ENCODE assay signal across 11 cellular contexts in the genomic region with DNA sequence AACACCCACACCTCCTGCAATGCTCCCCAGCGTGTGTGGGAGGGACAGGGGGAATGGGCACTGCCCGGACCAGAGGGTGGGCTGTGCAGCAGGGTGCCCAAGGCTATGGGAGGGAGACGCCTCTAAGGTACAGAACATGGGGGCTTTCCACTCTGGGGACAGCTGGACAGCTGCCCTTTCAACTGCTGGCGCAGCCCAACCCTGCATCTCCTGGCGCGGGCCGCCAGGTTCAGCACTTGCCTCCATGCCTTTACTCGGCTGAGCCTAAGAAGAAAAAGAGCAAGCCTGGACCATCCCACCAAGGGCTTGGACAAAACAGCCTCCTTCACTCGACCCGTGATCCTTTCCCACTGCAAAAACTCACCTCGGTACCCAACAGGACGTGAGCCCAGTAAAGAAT. TPM values are rescaled to one million over a fixed set of nuclear protein-coding genes. Genes with fewer than 3 reads are reported as not detected.
"Had no signal": no experiment of that assay in that cellular context is flagged by ENCODE, and none has a peak within 500 bp of the region (broad histone marks: within the 10 kb centered on the region; RNA-seq: fewer than 3 reads in every experiment).

No MANE protein-coding gene starts in this region.

- H3K27ac ChIP-seq: GM23248, HL-60, KMS-11 had no signal

- H3K4me3 ChIP-seq: GM23248 had no signal

- DNase-seq: GM23248, GOT3, H9, HCEC 1CT, HFFc6, KBM-7 had no signal

- H2AFZ ChIP-seq: GM23248 had no signal

- H3K4me2 ChIP-seq: KMS-11 had no signal

- H3K9ac ChIP-seq: GM23248, KMS-11 had no signal

- FAIRE-seq: H54, HepG2 had no signal

RNA-seq across cellular contexts. Expression of gene AK8, which starts 15.0 kb away (rescaled TPM):
- total RNA-seq: HepG2, HT1080 had no signal
